Comparison of ENCODE assay signal across 24 cellular contexts in the genomic region with DNA sequence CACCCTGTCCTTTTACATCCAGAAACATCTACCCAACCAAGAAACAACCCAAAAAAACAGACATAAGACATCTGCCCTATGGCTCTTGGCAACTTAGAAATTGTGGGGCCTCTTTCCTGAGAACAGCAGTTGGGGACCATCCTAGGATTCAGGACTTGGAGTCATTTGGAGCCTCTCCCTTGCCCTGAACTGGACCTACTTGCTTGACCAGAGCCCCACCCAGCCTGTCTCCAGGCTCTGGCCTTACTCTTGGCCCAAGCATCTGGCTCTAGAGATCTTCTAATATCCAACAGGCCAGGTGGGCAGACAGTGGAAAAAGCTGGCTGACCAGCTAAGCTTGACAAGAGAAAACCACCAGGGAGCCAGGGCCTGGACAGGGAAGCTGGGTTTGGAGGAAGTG.
A peak's percentile ranks its signal among the peaks of the same experiment; 100 is the strongest.
DNase-seq lines count a peak whose midpoint lies in the region; ATAC-seq and TF ChIP-seq lines count a peak whose summit lies in the region.
"Had no signal": no experiment of that assay in that cellular context is flagged by ENCODE, and none has a peak within 500 bp of the region (broad histone marks: within the 10 kb centered on the region; RNA-seq: fewer than 3 reads in every experiment).

No MANE protein-coding gene starts in this region.

- H3K9me3 ChIP-seq in neuronal stem cell (replicated peaks in 1 of 2; ENCODE audit: control insufficient read depth in 2 of 2, insufficient read depth in 1 of 2, low read depth in 1 of 2, low read length in 2 of 2), result peaks cover 27 to 31% of the 10 kb centered on the region in 2 donors

- no peak overlapping the region for H3K9ac ChIP-seq in neuronal stem cell (ENCODE audit: low read depth, low read length, poor library complexity)
- H3K9ac ChIP-seq: BLaER1 had no signal

- no peaks in the 10 kb centered on the region for H3K27me3 ChIP-seq in neuronal stem cell (ENCODE audit: control insufficient read depth in 3 of 3, insufficient read depth in 3 of 3, low read depth in 1 of 3, low read length in 3 of 3)
- H3K27me3 ChIP-seq: BE2C, BLaER1 had no signal

- intact Hi-C loops in activated naive CD4-positive, alpha-beta T cell treated with anti-CD3 and anti-CD28 coated beads for 36 hours (cut with micrococcal nuclease), result no loop called here

- H3K27me3 Mint-ChIP-seq in activated naive CD4-positive, alpha-beta T cell treated with anti-CD3 and anti-CD28 coated beads for 36 hours (ENCODE audit: low read depth), result peaks cover 7% of the 10 kb centered on the region
- H3K27me3 Mint-ChIP-seq in endothelial cell (ENCODE audit: unreplicated experiment), result peaks cover 11% of the 10 kb centered on the region
- H3K27me3 Mint-ChIP-seq in activated T-cell treated with anti-CD3 and anti-CD28 coated beads, Interleukin-2, amount 50 U/mL, for 4 hours (ENCODE audit: low read depth), result peaks cover 4% of the 10 kb centered on the region
- H3K27me3 Mint-ChIP-seq: CD4-positive, alpha-beta memory T cell; CD4-positive, CD25-positive, alpha-beta regulatory T cell had no signal

- H4K8ac ChIP-seq in neuronal stem cell (ENCODE audit: low read depth, low read length), result no peak overlapping the region

- no peak for TF ChIP-seq CTCF in endothelial cell (IDR thresholded peaks at IDR 0.05; ENCODE audit: unreplicated experiment)

- no peak overlapping the region for H3K23ac ChIP-seq in neuronal stem cell (ENCODE audit: low read depth, low read length, poor library complexity)

- no peaks in the 10 kb centered on the region for H3K36me3 ChIP-seq in neuronal stem cell (replicated peaks in 1 of 2; ENCODE audit: control insufficient read depth in 2 of 2, insufficient read depth in 2 of 2, low read length in 2 of 2)
- H3K36me3 ChIP-seq: BE2C had no signal

- H2AFZ ChIP-seq in neuronal stem cell (ENCODE audit: low read length), result no peak overlapping the region

- H3K14ac ChIP-seq in neuronal stem cell (ENCODE audit: low read length), result no peak overlapping the region

- H3K18ac ChIP-seq in neuronal stem cell (ENCODE audit: low read length), result no peak overlapping the region

- no peaks in the 10 kb centered on the region for H3K4me1 Mint-ChIP-seq in activated naive CD4-positive, alpha-beta T cell treated with anti-CD3 and anti-CD28 coated beads for 36 hours (ENCODE audit: low read depth)
- no peaks in the 10 kb centered on the region for H3K4me1 Mint-ChIP-seq in endothelial cell (ENCODE audit: unreplicated experiment)
- no peaks in the 10 kb centered on the region for H3K4me1 Mint-ChIP-seq in activated T-cell treated with anti-CD3 and anti-CD28 coated beads, Interleukin-2, amount 50 U/mL, for 4 hours (ENCODE audit: low read depth)
- H3K4me1 Mint-ChIP-seq: CD14-positive monocyte; CD4-positive, alpha-beta memory T cell; CD4-positive, CD25-positive, alpha-beta regulatory T cell; CD8-positive, alpha-beta memory T cell had no signal

- peaks cover 7% of the 10 kb centered on the region for H3K36me3 Mint-ChIP-seq in activated naive CD4-positive, alpha-beta T cell treated with anti-CD3 and anti-CD28 coated beads for 36 hours (ENCODE audit: low read depth)
- peaks cover 44% of the 10 kb centered on the region for H3K36me3 Mint-ChIP-seq in endothelial cell (ENCODE audit: low read depth, unreplicated experiment)
- no peaks in the 10 kb centered on the region for H3K36me3 Mint-ChIP-seq in activated T-cell treated with anti-CD3 and anti-CD28 coated beads, Interleukin-2, amount 50 U/mL, for 4 hours (ENCODE audit: insufficient read depth)
- H3K36me3 Mint-ChIP-seq: CD14-positive monocyte had no signal

- H2BK12ac ChIP-seq in neuronal stem cell (ENCODE audit: low read length), result no peak overlapping the region

- peaks cover 38% of the 10 kb centered on the region for H3K9me3 Mint-ChIP-seq in activated naive CD4-positive, alpha-beta T cell treated with anti-CD3 and anti-CD28 coated beads for 36 hours
- H3K9me3 Mint-ChIP-seq in endothelial cell (ENCODE audit: unreplicated experiment), result peaks cover 35% of the 10 kb centered on the region
- H3K9me3 Mint-ChIP-seq in activated T-cell treated with anti-CD3 and anti-CD28 coated beads, Interleukin-2, amount 50 U/mL, for 4 hours, result peaks cover 47% of the 10 kb centered on the region

- no peaks in the 10 kb centered on the region for H3K79me1 ChIP-seq in neuronal stem cell (ENCODE audit: low read depth, low read length)

- H2AK5ac ChIP-seq in neuronal stem cell (ENCODE audit: low read depth, low read length), result peak overlapping the region; percentile 46

- no peak overlapping the region for H2BK5ac ChIP-seq in neuronal stem cell (ENCODE audit: low read length)

- H3K4ac ChIP-seq in neuronal stem cell (ENCODE audit: low read length), result no peak overlapping the region

- H2BK120ac ChIP-seq in neuronal stem cell (ENCODE audit: low read depth, low read length), result no peak overlapping the region

- no peak for DNase-seq in activated naive CD4-positive, alpha-beta T cell treated with anti-CD3 and anti-CD28 coated beads for 36 hours
- no peak for DNase-seq in activated naive CD4-positive, alpha-beta T cell treated with anti-CD3 and anti-CD28 coated beads, Interleukin-2, amount 50 U/mL, for 16 hours
- DNase-seq in endothelial cell (ENCODE audit: low spot score), result no peak
- no peak for DNase-seq in neuronal stem cell (ENCODE audit: low spot score)
- no peak for DNase-seq in activated T-cell treated with anti-CD3 and anti-CD28 coated beads, Interleukin-2, amount 50 U/mL, for 4 hours
- no peak for DNase-seq in NCI-H748 (lab: John Stamatoyannopoulos, UW; ENCODE audit: unreplicated experiment)
- DNase-seq: 8988T; ACHN; BE2C; C1 segment of cervical spinal cord; CD4-positive, alpha-beta memory T cell; CD4-positive, CD25-positive, alpha-beta regulatory T cell; CD8-positive, alpha-beta memory T cell; COR-L47; DMS 273 treated with DMSO at 0.1 percent for 48 hours; DMS153; DMS53; DMS79; DND-41; EL; GDM1 had no signal

- H3K4me2 ChIP-seq in neuronal stem cell (ENCODE audit: insufficient read depth, low read length, poor library complexity, severe bottlenecking), result no peak overlapping the region
- H3K4me2 ChIP-seq: BLaER1 had no signal

- no peak overlapping the region for H3K4me3 Mint-ChIP-seq in activated naive CD4-positive, alpha-beta T cell treated with anti-CD3 and anti-CD28 coated beads for 36 hours
- peak overlapping the region; percentile 60 for H3K4me3 Mint-ChIP-seq in endothelial cell (ENCODE audit: unreplicated experiment)
- no peak overlapping the region for H3K4me3 Mint-ChIP-seq in activated T-cell treated with anti-CD3 and anti-CD28 coated beads, Interleukin-2, amount 50 U/mL, for 4 hours
- H3K4me3 Mint-ChIP-seq: CD4-positive, alpha-beta memory T cell; CD4-positive, CD25-positive, alpha-beta regulatory T cell; CD8-positive, alpha-beta memory T cell had no signal

- H3K27ac ChIP-seq in neuronal stem cell (replicated peaks; ENCODE audit: low read length), result no peak overlapping the region
- H3K27ac ChIP-seq: BLaER1 had no signal

- ATAC-seq in activated T-cell treated with anti-CD3 and anti-CD28 coated beads, Interleukin-2, amount 50 U/mL, for 4 hours, result no peak
- ATAC-seq: GM12878 had no signal

- no peak overlapping the region for H4K91ac ChIP-seq in neuronal stem cell (ENCODE audit: low read depth, low read length, poor library complexity)

- H2BK15ac ChIP-seq in neuronal stem cell (ENCODE audit: low read length), result no peak overlapping the region

- H3K4me3 ChIP-seq in neuronal stem cell (ENCODE audit: low read length in 2 of 2), result no peak overlapping the region
- H3K4me3 ChIP-seq: BLaER1, GM12878 had no signal

- no peaks in the 10 kb centered on the region for H3K4me1 ChIP-seq in neuronal stem cell (ENCODE audit: control insufficient read depth in 2 of 2, insufficient read depth in 1 of 2, low read depth in 1 of 2, low read length in 2 of 2)
- H3K4me1 ChIP-seq: BE2C, BLaER1 had no signal

- CTCF ChIA-PET in activated naive CD4-positive, alpha-beta T cell treated with anti-CD3 and anti-CD28 coated beads for 36 hours (lab: Charles Lee), result interaction anchor here (1.2 to 1.6 kb wide), 3 partner anchors 10 to 193 kb away, joined by 3 to 4 read pairs (median 3); no protein-coding TSS in a partner anchor

- H3K27ac Mint-ChIP-seq in activated naive CD4-positive, alpha-beta T cell treated with anti-CD3 and anti-CD28 coated beads for 36 hours, result peak overlapping the region; percentile 19
- H3K27ac Mint-ChIP-seq in endothelial cell (ENCODE audit: unreplicated experiment), result no peak overlapping the region
- H3K27ac Mint-ChIP-seq: CD14-positive monocyte; CD4-positive, alpha-beta memory T cell; CD4-positive, CD25-positive, alpha-beta regulatory T cell; CD8-positive, alpha-beta memory T cell had no signal
